ENCODE assay signal across 3 cellular contexts in the genomic region with DNA sequence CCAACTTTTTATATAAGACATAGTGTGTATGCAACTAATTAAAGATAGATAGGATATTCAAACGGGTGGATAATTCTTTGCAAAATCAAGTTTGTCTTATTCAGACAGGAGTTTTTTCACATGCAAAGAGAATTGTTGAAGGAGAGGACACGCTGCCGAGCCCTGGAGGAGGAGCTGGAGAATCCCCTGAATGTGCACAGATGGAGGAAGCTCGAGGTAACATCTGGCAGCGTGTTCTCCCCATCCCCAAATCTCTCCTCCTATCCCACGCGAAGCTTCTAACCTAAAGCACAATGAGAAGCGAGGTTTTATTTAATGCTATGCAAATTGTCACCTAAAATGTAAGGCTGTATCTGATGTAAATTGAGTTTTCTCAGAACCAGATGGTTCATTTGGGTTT.
"Had no signal": no experiment of that assay in that cellular context is flagged by ENCODE, and none has a peak within 500 bp of the region (broad histone marks: within the 10 kb centered on the region; RNA-seq: fewer than 3 reads in every experiment).

No MANE protein-coding gene starts in this region.

- DNase-seq: H9, HCEC 1CT, IMR-90 had no signal
